Comparison of ENCODE assay signal across 1 cellular context in genomic region chr15:65576669-65577068, GRCh38.
TF ChIP-seq lines count a peak whose summit lies in the region.

No MANE protein-coding gene starts in this region.

TF ChIP-seq in endothelial cell of umbilical vein, 7 proteins besides CTCF, POLR2A, EP300 and RAD21:
- TF ChIP-seq, protein P1, sequence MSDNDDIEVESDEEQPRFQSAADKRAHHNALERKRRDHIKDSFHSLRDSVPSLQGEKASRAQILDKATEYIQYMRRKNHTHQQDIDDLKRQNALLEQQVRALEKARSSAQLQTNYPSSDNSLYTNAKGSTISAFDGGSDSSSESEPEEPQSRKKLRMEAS (IDR thresholded peaks at IDR 0.05; ENCODE audit: insufficient read depth, insufficient read length) = no peak
- TF ChIP-seq MYC (IDR thresholded peaks at IDR 0.05; ENCODE audit: low read depth, low read length) (no peak), EZH2 (IDR thresholded peaks at IDR 0.05; ENCODE audit: borderline replicate concordance, low read depth, low read length, severe bottlenecking) (no peak), JUN (IDR thresholded peaks at IDR 0.05; ENCODE audit: borderline replicate concordance, insufficient read depth, insufficient read length, low read depth) (peak; percentile 43), POLR2AphosphoS5 (IDR thresholded peaks at IDR 0.05; ENCODE audit: insufficient read depth, low read depth, low read length) (no peak), GATA2 (IDR thresholded peaks at IDR 0.05; ENCODE audit: insufficient read depth, insufficient read length, low read depth, low read length) (no peak), FOS (IDR thresholded peaks at IDR 0.05; ENCODE audit: borderline replicate concordance, insufficient read depth, low read length) (peak; percentile 59)
